ENCODE assay signal across 38 cellular contexts in genomic region chr13:42580644-42581043, GRCh38. TPM values are rescaled to one million over a fixed set of nuclear protein-coding genes. Genes with fewer than 3 reads are reported as not detected.
"Had no signal": no experiment of that assay in that cellular context is flagged by ENCODE, and none has a peak within 500 bp of the region (broad histone marks: within the 10 kb centered on the region; RNA-seq: fewer than 3 reads in every experiment).

No MANE protein-coding gene starts in this region.

- H3K4me1 Mint-ChIP-seq: activated naive CD8-positive, alpha-beta T cell treated with anti-CD3 and anti-CD28 coated beads, Interleukin-2, amount 10 ng/mL, durations not matched to agents 7 days and 5 days; brain; central memory CD8-positive, alpha-beta T cell; T-helper 17 cell had no signal

- H3K27ac Mint-ChIP-seq: activated CD4-positive, alpha-beta memory T cell treated with anti-CD3 and anti-CD28 coated beads, Interleukin-2, amount 10 ng/mL, durations not matched to agents 7 days and 5 days; activated CD4-positive, alpha-beta T cell treated with anti-CD3 and anti-CD28 coated beads for 36 hours; activated CD4-positive, alpha-beta T cell treated with anti-CD3 and anti-CD28 coated beads, Interleukin-2, amount 10 ng/mL, durations not matched to agents 7 days and 5 days; activated CD8-positive, alpha-beta memory T cell treated with anti-CD3 and anti-CD28 coated beads, Interleukin-2, amount 10 ng/mL, durations not matched to agents 7 days and 5 days; activated naive CD4-positive, alpha-beta T cell treated with anti-CD3 and anti-CD28 coated beads, Interleukin-2, amount 10 ng/mL, durations not matched to agents 7 days and 5 days; activated naive CD4-positive, alpha-beta T cell treated with anti-CD3 and anti-CD28 coated beads, Interleukin-2, amount 50 U/mL, for 72 hours; activated naive CD8-positive, alpha-beta T cell treated with anti-CD3 and anti-CD28 coated beads, Interleukin-2, amount 10 ng/mL, durations not matched to agents 7 days and 5 days; activated T-cell treated with anti-CD3 and anti-CD28 coated beads, Interleukin-2, amount 50 U/mL, for 24 hours; activated T-cell treated with anti-CD3 and anti-CD28 coated beads, Interleukin-2, amount 50 U/mL, for 72 hours; brain; dendritic cell treated with granulocyte-macrophage colony-stimulating factor and Interleukin-4, amounts not matched to agents 40 ng/mL and 50 ng/mL, for 4 days; endodermal cell; T-helper 17 cell; T-helper 2 cell treated with Interferon-gamma antibody and Interleukin-4, amounts not matched to agents 5 μg/mL and 100 μg/mL, for 36 hours had no signal

- H3K27ac ChIP-seq: ascending aorta, breast epithelium, coronary artery, dorsolateral prefrontal cortex, esophagus muscularis mucosa, foreskin keratinocyte, gastrocnemius medialis, heart left ventricle, WERI-Rb-1 had no signal

- H3K4me1 ChIP-seq: ascending aorta, breast epithelium, foreskin keratinocyte, gastrocnemius medialis had no signal

- H3K36me3 ChIP-seq: ascending aorta, breast epithelium, esophagus muscularis mucosa, gastrocnemius medialis, heart left ventricle, WERI-Rb-1 had no signal

- H3K27me3 ChIP-seq: ascending aorta had no signal

- H3K36me3 Mint-ChIP-seq: activated naive CD4-positive, alpha-beta T cell treated with anti-CD3 and anti-CD28 coated beads, Interleukin-2, amount 10 ng/mL, durations not matched to agents 7 days and 5 days; activated naive CD4-positive, alpha-beta T cell treated with anti-CD3 and anti-CD28 coated beads, Interleukin-2, amount 50 U/mL, for 72 hours; activated naive CD8-positive, alpha-beta T cell treated with anti-CD3 and anti-CD28 coated beads, Interleukin-2, amount 10 ng/mL, durations not matched to agents 7 days and 5 days; brain had no signal

- H3K4me3 ChIP-seq: ascending aorta, breast epithelium, coronary artery, dorsolateral prefrontal cortex, esophagus muscularis mucosa, gastrocnemius medialis, heart left ventricle had no signal

- ATAC-seq: activated CD4-positive, alpha-beta T cell treated with anti-CD3 and anti-CD28 coated beads for 36 hours; activated CD8-positive, alpha-beta memory T cell treated with anti-CD3 and anti-CD28 coated beads, Interleukin-2, amount 10 ng/mL, durations not matched to agents 7 days and 5 days; activated naive CD4-positive, alpha-beta T cell treated with anti-CD3 and anti-CD28 coated beads, Interleukin-2, amount 50 U/mL, for 72 hours; activated T-cell treated with anti-CD3 and anti-CD28 coated beads, Interleukin-2, amount 50 U/mL, for 72 hours; foreskin keratinocyte; gastrocnemius medialis; heart left ventricle; T-helper 17 cell had no signal

- H3K9me3 Mint-ChIP-seq: activated CD4-positive, alpha-beta memory T cell treated with anti-CD3 and anti-CD28 coated beads, Interleukin-2, amount 10 ng/mL, durations not matched to agents 7 days and 5 days; activated CD4-positive, alpha-beta T cell treated with anti-CD3 and anti-CD28 coated beads, Interleukin-2, amount 10 ng/mL, durations not matched to agents 7 days and 5 days; activated naive CD4-positive, alpha-beta T cell treated with anti-CD3 and anti-CD28 coated beads, Interleukin-2, amount 10 ng/mL, durations not matched to agents 7 days and 5 days; activated naive CD4-positive, alpha-beta T cell treated with anti-CD3 and anti-CD28 coated beads, Interleukin-2, amount 50 U/mL, for 72 hours; activated naive CD8-positive, alpha-beta T cell treated with anti-CD3 and anti-CD28 coated beads, Interleukin-2, amount 10 ng/mL, durations not matched to agents 7 days and 5 days; activated T-cell treated with anti-CD3 and anti-CD28 coated beads, Interleukin-2, amount 50 U/mL, for 24 hours; activated T-cell treated with anti-CD3 and anti-CD28 coated beads, Interleukin-2, amount 50 U/mL, for 72 hours; central memory CD8-positive, alpha-beta T cell; dendritic cell treated with granulocyte-macrophage colony-stimulating factor and Interleukin-4, amounts not matched to agents 40 ng/mL and 50 ng/mL, for 4 days; endodermal cell; T-helper 2 cell treated with Interferon-gamma antibody and Interleukin-4, amounts not matched to agents 5 μg/mL and 100 μg/mL, for 36 hours had no signal

- H3K4me3 Mint-ChIP-seq: activated CD4-positive, alpha-beta memory T cell treated with anti-CD3 and anti-CD28 coated beads, Interleukin-2, amount 10 ng/mL, durations not matched to agents 7 days and 5 days; activated CD4-positive, alpha-beta T cell treated with anti-CD3 and anti-CD28 coated beads for 36 hours; activated CD4-positive, alpha-beta T cell treated with anti-CD3 and anti-CD28 coated beads, Interleukin-2, amount 10 ng/mL, durations not matched to agents 7 days and 5 days; activated CD8-positive, alpha-beta memory T cell treated with anti-CD3 and anti-CD28 coated beads, Interleukin-2, amount 10 ng/mL, durations not matched to agents 7 days and 5 days; activated naive CD4-positive, alpha-beta T cell treated with anti-CD3 and anti-CD28 coated beads, Interleukin-2, amount 10 ng/mL, durations not matched to agents 7 days and 5 days; activated naive CD8-positive, alpha-beta T cell treated with anti-CD3 and anti-CD28 coated beads, Interleukin-2, amount 10 ng/mL, durations not matched to agents 7 days and 5 days; activated T-cell treated with anti-CD3 and anti-CD28 coated beads, Interleukin-2, amount 50 U/mL, for 24 hours; activated T-cell treated with anti-CD3 and anti-CD28 coated beads, Interleukin-2, amount 50 U/mL, for 72 hours; brain; central memory CD8-positive, alpha-beta T cell; dendritic cell treated with granulocyte-macrophage colony-stimulating factor and Interleukin-4, amounts not matched to agents 40 ng/mL and 50 ng/mL, for 4 days; endodermal cell; T-helper 17 cell; T-helper 2 cell treated with Interferon-gamma antibody and Interleukin-4, amounts not matched to agents 5 μg/mL and 100 μg/mL, for 36 hours had no signal

- DNase-seq: activated CD4-positive, alpha-beta memory T cell treated with anti-CD3 and anti-CD28 coated beads, Interleukin-2, amount 10 ng/mL, durations not matched to agents 7 days and 5 days; activated CD4-positive, alpha-beta T cell treated with anti-CD3 and anti-CD28 coated beads for 36 hours; activated CD4-positive, alpha-beta T cell treated with anti-CD3 and anti-CD28 coated beads, Interleukin-2, amount 10 ng/mL, durations not matched to agents 7 days and 5 days; activated CD4-positive, alpha-beta T cell treated with anti-CD3 and anti-CD28 coated beads, Interleukin-2, amount 50 U/mL, for 4 hours; activated CD4-positive, CD25-positive, alpha-beta regulatory T cell; activated CD4-positive, CD25-positive, alpha-beta regulatory T cell treated with anti-CD3 and anti-CD28 coated beads, Interleukin-2, amount 50 U/mL, for 72 hours; activated CD8-positive, alpha-beta memory T cell treated with anti-CD3 and anti-CD28 coated beads, Interleukin-2, amount 10 ng/mL, durations not matched to agents 7 days and 5 days; activated CD8-positive, alpha-beta memory T cell treated with anti-CD3 and anti-CD28 coated beads, Interleukin-2, amount 50 U/mL, for 4 hours; activated gamma-delta T cell; activated naive CD4-positive, alpha-beta T cell; activated naive CD4-positive, alpha-beta T cell treated with anti-CD3 and anti-CD28 coated beads, Interleukin-2, amount 10 ng/mL, durations not matched to agents 7 days and 5 days; activated naive CD8-positive, alpha-beta T cell treated with anti-CD3 and anti-CD28 coated beads, Interleukin-2, amount 10 ng/mL, durations not matched to agents 7 days and 5 days; activated T-cell treated with anti-CD3 and anti-CD28 coated beads for 4 hours; activated T-cell treated with anti-CD3 and anti-CD28 coated beads, Interleukin-2, amount 50 U/mL, for 24 hours; activated T-cell treated with anti-CD3 and anti-CD28 coated beads, Interleukin-2, amount 50 U/mL, for 72 hours; dorsolateral prefrontal cortex; effector memory CD4-positive, alpha-beta T cell; endodermal cell; erythroblast; foreskin keratinocyte; gastrocnemius medialis; glutamatergic neuron; heart left ventricle; T-helper 1 cell; T-helper 17 cell; T1000; WERI-Rb-1 had no signal

RNA-seq across cellular contexts. Expression of gene TNFSF11, which starts 6.7 kb away (rescaled TPM):
- total RNA-seq: activated naive CD8-positive, alpha-beta T cell treated with anti-CD3 and anti-CD28 coated beads, Interleukin-2, amount 10 ng/mL, durations not matched to agents 7 days and 5 days; ascending aorta; cardiac septum; cerebellum; foreskin keratinocyte; heart left ventricle; T-helper 17 cell had no signal
- polyA plus RNA-seq: foreskin keratinocyte, heart left ventricle had no signal
